ENCODE assay signal across 11 cellular contexts in the genomic region with DNA sequence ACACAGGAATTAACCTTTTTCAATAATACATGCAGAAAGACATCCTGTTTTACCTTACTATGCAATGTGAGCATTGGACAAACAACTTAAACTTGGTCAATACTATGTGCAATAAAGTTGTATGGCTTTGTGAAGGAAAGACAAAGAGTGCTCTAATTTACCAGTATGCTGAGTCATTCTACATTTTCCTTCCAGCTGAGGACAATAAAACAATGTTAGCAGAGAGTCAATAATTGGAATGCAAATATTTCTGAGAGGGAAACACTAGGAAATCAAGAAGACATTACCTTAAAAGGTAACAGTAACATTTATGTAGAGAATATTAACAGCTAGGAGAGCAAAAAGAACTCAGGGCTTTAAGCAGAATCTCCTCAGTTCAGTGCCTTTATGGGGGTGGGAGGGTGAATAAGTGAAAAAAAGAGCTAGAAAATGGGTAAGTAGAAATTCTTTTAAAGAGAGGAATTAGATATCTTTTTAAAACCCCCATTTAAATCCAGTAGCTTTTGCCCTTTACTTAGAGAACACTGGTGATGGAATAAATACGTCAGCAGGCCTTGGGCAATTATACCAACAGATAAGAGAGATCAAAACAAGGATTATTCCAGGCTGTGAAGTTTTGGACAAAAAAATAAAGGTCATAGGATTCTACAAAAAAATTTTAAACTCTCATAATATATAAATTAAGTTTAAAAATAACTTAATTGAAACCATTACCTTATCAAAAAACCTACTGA. TPM values are rescaled to one million over a fixed set of nuclear protein-coding genes. Genes with fewer than 3 reads are reported as not detected.
DNase-seq lines count a peak whose midpoint lies in the region; ATAC-seq, FAIRE-seq and TF ChIP-seq lines count a peak whose summit lies in the region.
"Had no signal": no experiment of that assay in that cellular context is flagged by ENCODE, and none has a peak within 500 bp of the region (broad histone marks: within the 10 kb centered on the region; RNA-seq: fewer than 3 reads in every experiment).

No MANE protein-coding gene starts in this region.

- DNase-seq in D721Med (ENCODE audit: insufficient read length, low spot score) (no peak), NCI-H1105 treated with DMSO at 0.1 percent for 48 hours (lab: John Stamatoyannopoulos, UW) (peak; percentile 60), cardiac fibroblast (ENCODE audit: low read depth in 2 of 2) (peak; percentile 59 to 74), midbrain (lab: John Stamatoyannopoulos, UW) (peak; percentile 28), DMS 273 (lab: John Stamatoyannopoulos, UW; ENCODE audit: unreplicated experiment) (no peak)
- no peak for DNase-seq in CD4-positive, alpha-beta T cell
- DNase-seq: activated CD8-positive, alpha-beta T cell treated with anti-CD3 and anti-CD28 coated beads for 36 hours; effector memory CD4-positive, alpha-beta T cell had no signal

- CTCF ChIA-PET in CD4-positive, alpha-beta T cell (lab: Charles Lee), result no interaction called here

- no peaks in the 10 kb centered on the region for H3K4me1 Mint-ChIP-seq in CD4-positive, alpha-beta T cell (ENCODE audit: low read depth)

- TF ChIP-seq CTCF in D721Med (IDR thresholded peaks at IDR 0.05; ENCODE audit: insufficient read depth, missing control alignments), result no peak
- no peak for TF ChIP-seq CTCF in cardiac fibroblast (IDR thresholded peaks at IDR 0.05; ENCODE audit: low read depth, low read length)
- no peak for TF ChIP-seq CTCF in CD4-positive, alpha-beta T cell (IDR thresholded peaks at IDR 0.05)

- POLR2A ChIA-PET in CD4-positive, alpha-beta T cell (lab: Charles Lee), result no interaction called here

- no peaks in the 10 kb centered on the region for H3K9me3 ChIP-seq in CD4-positive, alpha-beta T cell (ENCODE audit: control insufficient read depth, low read length)

- H3K27me3 Mint-ChIP-seq in CD4-positive, alpha-beta T cell, result no peaks in the 10 kb centered on the region
- H3K27me3 Mint-ChIP-seq: activated CD8-positive, alpha-beta T cell treated with anti-CD3 and anti-CD28 coated beads for 36 hours had no signal

- no peak overlapping the region for H3K4me3 ChIP-seq in cardiac fibroblast (replicated peaks in 1 of 2; ENCODE audit: low read depth in 2 of 2, low read length in 2 of 2)

- peaks cover 60% of the 10 kb centered on the region for H3K36me3 Mint-ChIP-seq in CD4-positive, alpha-beta T cell (ENCODE audit: low read depth)

- H3K27ac Mint-ChIP-seq in CD4-positive, alpha-beta T cell, result no peak overlapping the region
- H3K27ac Mint-ChIP-seq: activated CD8-positive, alpha-beta T cell treated with anti-CD3 and anti-CD28 coated beads for 36 hours had no signal

- no peak overlapping the region for H3K4me3 Mint-ChIP-seq in CD4-positive, alpha-beta T cell
- H3K4me3 Mint-ChIP-seq: activated CD8-positive, alpha-beta T cell treated with anti-CD3 and anti-CD28 coated beads for 36 hours had no signal

- no peaks in the 10 kb centered on the region for H3K9me3 Mint-ChIP-seq in CD4-positive, alpha-beta T cell
- H3K9me3 Mint-ChIP-seq: activated CD8-positive, alpha-beta T cell treated with anti-CD3 and anti-CD28 coated beads for 36 hours had no signal

- FAIRE-seq in D721Med (lab: Jason Lieb, UNC), result peak; percentile 21

- intact Hi-C loops in CD4-positive, alpha-beta T cell (cut with DNase I, micrococcal nuclease), result no loop called here

- no peak for ATAC-seq in HG02973 (IDR thresholded peaks at IDR 0.05; ENCODE audit: unreplicated experiment)
- ATAC-seq in GM21515 (IDR thresholded peaks at IDR 0.05; ENCODE audit: unreplicated experiment), result no peak
- ATAC-seq in CD4-positive, alpha-beta T cell (ENCODE audit: poor library complexity), result no peak
- ATAC-seq: activated CD8-positive, alpha-beta T cell treated with anti-CD3 and anti-CD28 coated beads for 36 hours had no signal

- H3K27me3 ChIP-seq in CD4-positive, alpha-beta T cell (ENCODE audit: control insufficient read depth, insufficient read depth, low read length), result no peaks in the 10 kb centered on the region

- no peak overlapping the region for H3K27ac ChIP-seq in CD4-positive, alpha-beta T cell (ENCODE audit: low read depth, low read length)
- H3K27ac ChIP-seq: parathyroid adenoma had no signal

RNA-seq across cellular contexts. Expression of a gene that starts 11.6 kb away (rescaled TPM):
- 1 to 10 TPM; 2.0 to 2.9 TPM for total RNA-seq in CD4-positive, alpha-beta T cell

RNA-seq across cellular contexts. Expression of a gene that starts 48.7 kb away (rescaled TPM):
- total RNA-seq in CD4-positive, alpha-beta T cell, result 10 to 100 TPM; 12.9 to 13.6 TPM

RNA-seq across cellular contexts. Expression of a gene that starts 48.9 kb away (rescaled TPM):
- total RNA-seq in CD4-positive, alpha-beta T cell, result 1 to 10 TPM; 6.3 to 7.5 TPM

Comparison
In these comparisons a context has a peak if more than half of its experiments do, and no peak if none do; other contexts are left out.
1. DNase-seq: peak in NCI-H1105 treated with DMSO at 0.1 percent for 48 hours (single experiment), cardiac fibroblast (2 of 2) and midbrain (single experiment); none in D721Med (single experiment), DMS 273 (single experiment) and CD4-positive, alpha-beta T cell (0 of 10).